ENCODE assay signal across 14 cellular contexts in genomic region chr12:89999699-90000505, GRCh38.
DNase-seq lines count a peak whose midpoint lies in the region; ATAC-seq and FAIRE-seq lines count a peak whose summit lies in the region.
"Had no signal": no experiment of that assay in that cellular context is flagged by ENCODE, and none has a peak within 500 bp of the region (broad histone marks: within the 10 kb centered on the region; RNA-seq: fewer than 3 reads in every experiment).

No MANE protein-coding gene starts in this region.

- ATAC-seq in GM18909 (IDR thresholded peaks at IDR 0.05; ENCODE audit: poor library complexity, unreplicated experiment) (peak; percentile 47), aorta (ENCODE audit: low FRiP score) (no peak)
- no peak for ATAC-seq in stimulated activated memory B cell treated with anti-CD40 and anti-IgM and Interleukin-4, amounts not matched to agents 10 μg/mL and 1 μg/mL and 100 μg/mL, for 72 hours
- no peak for ATAC-seq in naive thymus-derived CD4-positive, alpha-beta T cell

- peaks cover 52% of the 10 kb centered on the region for H3K4me1 Mint-ChIP-seq in stimulated activated memory B cell treated with anti-CD40 and anti-IgM and Interleukin-4, amounts not matched to agents 10 μg/mL and 1 μg/mL and 100 μg/mL, for 72 hours
- peaks cover 0 to 6% (median 0%) of the 10 kb centered on the region in 7 donors for H3K4me1 Mint-ChIP-seq in naive thymus-derived CD4-positive, alpha-beta T cell
- H3K4me1 Mint-ChIP-seq: central memory CD8-positive, alpha-beta T cell had no signal

- H3K36me3 Mint-ChIP-seq in stimulated activated memory B cell treated with anti-CD40 and anti-IgM and Interleukin-4, amounts not matched to agents 10 μg/mL and 1 μg/mL and 100 μg/mL, for 72 hours: peaks cover 9% of the 10 kb centered on the region
- peaks cover 0 to 2% (median 0%) of the 10 kb centered on the region in 5 donors for H3K36me3 Mint-ChIP-seq in naive thymus-derived CD4-positive, alpha-beta T cell

- peak; percentile 98 for FAIRE-seq in endometrium (lab: Jason Lieb, UNC)
- FAIRE-seq: islet of Langerhans had no signal

- intact Hi-C loops in naive thymus-derived CD4-positive, alpha-beta T cell (cut with micrococcal nuclease): no loop called here
- intact Hi-C loops in aorta (cut with DNase I): no loop called here

- no peaks in the 10 kb centered on the region for H3K4me1 ChIP-seq in naive thymus-derived CD4-positive, alpha-beta T cell (ENCODE audit: control insufficient read depth in 2 of 2, insufficient read depth in 2 of 2, low read length in 2 of 2)
- H3K4me1 ChIP-seq in aorta (ENCODE audit: control insufficient read depth in 1 of 2, insufficient read depth in 2 of 2, low read length in 2 of 2): no peaks in the 10 kb centered on the region
- H3K4me1 ChIP-seq: suprapubic skin had no signal

- POLR2A ChIA-PET in naive thymus-derived CD4-positive, alpha-beta T cell (lab: Charles Lee): no interaction called here

- H3K36me3 ChIP-seq in naive thymus-derived CD4-positive, alpha-beta T cell (ENCODE audit: control insufficient read depth in 2 of 3, insufficient read depth in 3 of 3, low read length in 3 of 3): no peaks in the 10 kb centered on the region
- H3K36me3 ChIP-seq in aorta (ENCODE audit: control insufficient read depth in 1 of 2, insufficient read depth in 2 of 2, low read length in 1 of 2): no peaks in the 10 kb centered on the region
- H3K36me3 ChIP-seq: suprapubic skin had no signal

- peaks cover 6% of the 10 kb centered on the region for H3K9me3 Mint-ChIP-seq in stimulated activated memory B cell treated with anti-CD40 and anti-IgM and Interleukin-4, amounts not matched to agents 10 μg/mL and 1 μg/mL and 100 μg/mL, for 72 hours
- no peaks in the 10 kb centered on the region for H3K9me3 Mint-ChIP-seq in naive thymus-derived CD4-positive, alpha-beta T cell
- H3K9me3 Mint-ChIP-seq: central memory CD8-positive, alpha-beta T cell had no signal

- 3 to 6% methylated on average over 2 of the region's 2 CpGs for WGBS in aorta, 2 donors

- no peaks in the 10 kb centered on the region for H3K9me3 ChIP-seq in naive thymus-derived CD4-positive, alpha-beta T cell (ENCODE audit: control insufficient read depth in 2 of 3, low read length in 3 of 3)
- no peaks in the 10 kb centered on the region for H3K9me3 ChIP-seq in aorta (ENCODE audit: control insufficient read depth, low read length)
- H3K9me3 ChIP-seq: suprapubic skin had no signal

- H3K27me3 Mint-ChIP-seq in stimulated activated memory B cell treated with anti-CD40 and anti-IgM and Interleukin-4, amounts not matched to agents 10 μg/mL and 1 μg/mL and 100 μg/mL, for 72 hours: no peaks in the 10 kb centered on the region
- peaks cover 0 to 5% (median 0%) of the 10 kb centered on the region in 5 donors for H3K27me3 Mint-ChIP-seq in naive thymus-derived CD4-positive, alpha-beta T cell
- H3K27me3 Mint-ChIP-seq: central memory CD8-positive, alpha-beta T cell; naive B cell had no signal

- H3K4me3 Mint-ChIP-seq in stimulated activated memory B cell treated with anti-CD40 and anti-IgM and Interleukin-4, amounts not matched to agents 10 μg/mL and 1 μg/mL and 100 μg/mL, for 72 hours: no peak overlapping the region
- no peak overlapping the region for H3K4me3 Mint-ChIP-seq in naive thymus-derived CD4-positive, alpha-beta T cell
- H3K4me3 Mint-ChIP-seq: central memory CD8-positive, alpha-beta T cell; naive B cell had no signal

- H3K27ac Mint-ChIP-seq in stimulated activated memory B cell treated with anti-CD40 and anti-IgM and Interleukin-4, amounts not matched to agents 10 μg/mL and 1 μg/mL and 100 μg/mL, for 72 hours: peak overlapping the region; percentile 30
- H3K27ac Mint-ChIP-seq in naive thymus-derived CD4-positive, alpha-beta T cell: no peak overlapping the region

- peak; percentile 88 for DNase-seq in HS-27A (ENCODE audit: low read depth)
- no peak for DNase-seq in RKO (ENCODE audit: low spot score)
- no peak for DNase-seq in naive thymus-derived CD4-positive, alpha-beta T cell
- no peak for DNase-seq in aorta
- DNase-seq: activated CD4-positive, alpha-beta T cell treated with anti-CD3 and anti-CD28 coated beads, Interleukin-2, amount 50 U/mL, for 1 hour; activated gamma-delta T cell; naive B cell; NCI-H146 had no signal

- H3K27ac ChIP-seq in naive thymus-derived CD4-positive, alpha-beta T cell (ENCODE audit: low read depth, low read length): no peak overlapping the region
- H3K27ac ChIP-seq in aorta (ENCODE audit: low read depth in 1 of 2, low read length in 2 of 2): no peak overlapping the region
- H3K27ac ChIP-seq: suprapubic skin had no signal

- no peak overlapping the region for H3K4me3 ChIP-seq in naive thymus-derived CD4-positive, alpha-beta T cell (ENCODE audit: low read length)
- H3K4me3 ChIP-seq in aorta (ENCODE audit: low read length in 2 of 2): no peak overlapping the region
- H3K4me3 ChIP-seq: suprapubic skin had no signal

- H3K27me3 ChIP-seq in naive thymus-derived CD4-positive, alpha-beta T cell (ENCODE audit: control insufficient read depth in 2 of 2, insufficient read depth in 2 of 2, low read length in 2 of 2): no peaks in the 10 kb centered on the region
- no peaks in the 10 kb centered on the region for H3K27me3 ChIP-seq in aorta (ENCODE audit: control insufficient read depth in 1 of 2, insufficient read depth in 2 of 2, low read length in 1 of 2)
- H3K27me3 ChIP-seq: suprapubic skin had no signal

- CTCF ChIA-PET in naive thymus-derived CD4-positive, alpha-beta T cell (lab: Charles Lee): no interaction called here
